13 cellular contexts compared by ENCODE assay signal in the genomic region with DNA sequence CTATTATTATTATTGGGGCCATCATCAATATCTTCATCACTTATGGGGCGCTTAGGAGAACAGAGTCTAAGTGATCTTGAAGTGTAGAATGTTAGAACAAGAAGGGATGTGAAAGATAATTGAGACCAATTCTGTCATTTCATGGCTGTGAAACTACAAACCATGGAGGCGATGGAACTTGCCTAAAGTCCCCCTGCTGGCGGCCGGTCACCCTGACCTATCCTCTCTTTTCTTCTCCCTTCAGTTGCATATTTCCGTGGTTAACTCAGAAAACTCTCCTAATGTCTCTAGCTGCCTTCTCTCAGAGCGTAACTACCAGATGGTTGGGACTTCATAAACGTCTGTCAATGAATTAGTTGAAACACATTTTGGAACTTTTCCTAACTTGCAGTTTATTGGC. TPM values are rescaled to one million over a fixed set of nuclear protein-coding genes. Genes with fewer than 3 reads are reported as not detected.
DNase-seq lines count a peak whose midpoint lies in the region; ATAC-seq and TF ChIP-seq lines count a peak whose summit lies in the region.
"Had no signal": no experiment of that assay in that cellular context is flagged by ENCODE, and none has a peak within 500 bp of the region (broad histone marks: within the 10 kb centered on the region; RNA-seq: fewer than 3 reads in every experiment).

No MANE protein-coding gene starts in this region.

- H3K4me3 Mint-ChIP-seq in chondrocyte (ENCODE audit: unreplicated experiment) = no peak overlapping the region
- H3K4me3 Mint-ChIP-seq: activated T-cell treated with anti-CD3 and anti-CD28 coated beads, Interleukin-2, amount 50 U/mL, for 24 hours had no signal

- no peak overlapping the region for H3K27ac ChIP-seq in A673 (ENCODE audit: low read depth, low read length, poor library complexity, severe bottlenecking)

- H3K4me3 ChIP-seq in A673 (ENCODE audit: low read depth, low read length, poor library complexity, severe bottlenecking) = no peak overlapping the region

- BruUV-seq in A673 (replicated peaks; lab: Mats Ljungman, UMichigan) = no TSS peak

- intact Hi-C loops in A673 (cut with micrococcal nuclease; ENCODE audit: unreplicated experiment) = loop anchor here (10.0 kb wide), 1 partner anchor 1785 kb away; no protein-coding TSS in a partner anchor

- H3K9me3 ChIP-seq in A673 (ENCODE audit: low read depth, low read length, poor library complexity, severe bottlenecking) = no peaks in the 10 kb centered on the region

- peaks cover 37% of the 10 kb centered on the region for H3K27me3 Mint-ChIP-seq in chondrocyte (ENCODE audit: low read depth)

- peaks cover 28% of the 10 kb centered on the region for H3K27me3 ChIP-seq in A673 (replicated peaks; ENCODE audit: insufficient read depth, low read depth, low read length, poor library complexity)

- CTCF ChIA-PET in A673 (lab: Charles Lee) = interaction anchor here (0.6 kb wide), 1 partner anchor 321 kb away, joined by 5 read pairs; no protein-coding TSS in a partner anchor

- H3K27ac Mint-ChIP-seq in chondrocyte (ENCODE audit: unreplicated experiment) = no peak overlapping the region
- H3K27ac Mint-ChIP-seq: activated T-cell treated with anti-CD3 and anti-CD28 coated beads, Interleukin-2, amount 50 U/mL, for 24 hours had no signal

- DNase-seq in A673 (ENCODE audit: low spot score) (peak; percentile 21), EH (ENCODE audit: low read depth) (peak; percentile 49), M059J (ENCODE audit: low read depth) (peak; percentile 37), chondrocyte (ENCODE audit: low spot score) (no peak), NCI-H2107 (lab: John Stamatoyannopoulos, UW) (no peak), GDM1 (lab: John Stamatoyannopoulos, UW) (no peak), NCI-H187 treated with DMSO at 0.1 percent for 48 hours (lab: John Stamatoyannopoulos, UW) (no peak)
- DNase-seq: activated T-cell treated with anti-CD3 and anti-CD28 coated beads, Interleukin-2, amount 50 U/mL, for 24 hours; T1000 had no signal

- H3K4me1 Mint-ChIP-seq in chondrocyte (ENCODE audit: low read depth) = no peaks in the 10 kb centered on the region

- H3K9me3 Mint-ChIP-seq in chondrocyte (ENCODE audit: low read depth) = no peaks in the 10 kb centered on the region
- H3K9me3 Mint-ChIP-seq: activated T-cell treated with anti-CD3 and anti-CD28 coated beads, Interleukin-2, amount 50 U/mL, for 24 hours had no signal

- H3K36me3 Mint-ChIP-seq in chondrocyte (ENCODE audit: low read depth) = no peaks in the 10 kb centered on the region

- ATAC-seq in HG02642 (IDR thresholded peaks at IDR 0.05; ENCODE audit: poor library complexity, unreplicated experiment) = no peak

- POLR2A ChIA-PET in A673 (lab: Charles Lee; ENCODE audit: low non-redundant PET) = no interaction called here

- no peaks in the 10 kb centered on the region for H3K36me3 ChIP-seq in A673 (ENCODE audit: insufficient read depth, low read length, poor library complexity, severe bottlenecking)

- H3K4me1 ChIP-seq in A673 (ENCODE audit: insufficient read depth, low read length, poor library complexity, severe bottlenecking) = no peaks in the 10 kb centered on the region

- TF ChIP-seq CTCF in A673 (conservative IDR thresholded peaks at IDR 0.05; ENCODE audit: low read depth, low read length) (peak; percentile 22; the same call in 1 of the 2 replicates), chondrocyte (IDR thresholded peaks at IDR 0.05) (peak; percentile 23)

RNA-seq across cellular contexts. Expression of a gene that starts 6.6 kb away (rescaled TPM):
- total RNA-seq in A673 (2021) = not detected in 2 replicates
- not detected in 2 replicates for total RNA-seq in M059J (2014; rRNA removed; shearing (Covaris generic))
- total RNA-seq in chondrocyte = not detected in 3 replicates
- total RNA-seq: cardiac septum, lower leg skin, osteocyte had no signal

RNA-seq across cellular contexts. Expression of a gene that starts 34.9 kb away (rescaled TPM):
- not detected in 2 replicates for total RNA-seq in A673 (2021)
- total RNA-seq in M059J (2014; rRNA removed; shearing (Covaris generic)) = not detected in 2 replicates
- total RNA-seq in chondrocyte = not detected in 3 replicates
- total RNA-seq: cardiac septum, lower leg skin, osteocyte had no signal

RNA-seq across cellular contexts. Expression of a gene that starts 53.6 kb away (rescaled TPM):
- total RNA-seq in A673 (2021) (not detected in 2 replicates), chondrocyte (not detected in 3 replicates)
- not detected in 2 replicates for total RNA-seq in M059J (2014; rRNA removed; shearing (Covaris generic))
- total RNA-seq: cardiac septum, lower leg skin, osteocyte had no signal

Comparison
In these comparisons a context has a peak if more than half of its experiments do, and no peak if none do; other contexts are left out.
1. DNase-seq: peak in A673 (single experiment), EH (single experiment) and M059J (single experiment); none in chondrocyte (single experiment), NCI-H2107 (single experiment), GDM1 (single experiment) and NCI-H187 treated with DMSO at 0.1 percent for 48 hours (single experiment).